In the genomic region with DNA sequence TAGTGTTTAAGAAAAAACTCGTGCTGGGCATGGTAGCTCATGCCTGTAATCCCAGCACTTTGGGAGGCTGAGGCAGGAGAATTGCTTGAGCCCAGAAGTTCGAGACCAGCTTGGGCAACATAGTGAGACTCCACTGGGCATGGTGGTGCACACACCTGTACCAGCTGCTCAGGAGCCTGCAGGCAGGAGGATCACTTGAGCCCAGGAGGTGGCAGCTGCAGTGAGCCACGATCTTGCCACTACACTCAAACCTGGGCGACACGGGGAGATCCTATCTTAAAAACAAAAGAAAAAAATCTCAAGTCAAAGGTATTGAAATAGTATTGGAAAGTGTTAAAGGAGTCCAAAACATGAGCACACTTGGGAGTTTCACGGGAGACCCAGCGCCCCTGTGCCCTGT, we compare ENCODE assay signal across 13 cellular contexts. TPM values are rescaled to one million over a fixed set of nuclear protein-coding genes. Genes with fewer than 3 reads are reported as not detected.
A peak's percentile ranks its signal among the peaks of the same experiment; 100 is the strongest.
DNase-seq lines count a peak whose midpoint lies in the region; ATAC-seq and TF ChIP-seq lines count a peak whose summit lies in the region.
"Had no signal": no experiment of that assay in that cellular context is flagged by ENCODE, and none has a peak within 500 bp of the region (broad histone marks: within the 10 kb centered on the region; RNA-seq: fewer than 3 reads in every experiment).

No MANE protein-coding gene starts in this region.

- no peaks in the 10 kb centered on the region for H3K27me3 ChIP-seq in layer of hippocampus (ENCODE audit: control insufficient read depth, insufficient read depth, low read length)
- H3K27me3 ChIP-seq in upper lobe of left lung = no peaks in the 10 kb centered on the region
- H3K27me3 ChIP-seq: tibial artery had no signal

- peak overlapping the region; percentile 92 for H3K27ac Mint-ChIP-seq in activated naive CD4-positive, alpha-beta T cell treated with anti-CD3 and anti-CD28 coated beads, Interleukin-2, amount 50 U/mL, for 24 hours
- peak overlapping the region; percentile 90 for H3K27ac Mint-ChIP-seq in activated CD8-positive, alpha-beta T cell treated with anti-CD3 and anti-CD28 coated beads, Interleukin-2, amount 10 ng/mL, durations not matched to agents 7 days and 5 days

- H3K27me3 Mint-ChIP-seq in activated naive CD4-positive, alpha-beta T cell treated with anti-CD3 and anti-CD28 coated beads, Interleukin-2, amount 50 U/mL, for 24 hours = no peaks in the 10 kb centered on the region
- H3K27me3 Mint-ChIP-seq in activated CD8-positive, alpha-beta T cell treated with anti-CD3 and anti-CD28 coated beads, Interleukin-2, amount 10 ng/mL, durations not matched to agents 7 days and 5 days (ENCODE audit: low read depth) = no peaks in the 10 kb centered on the region

- peaks cover 95 to 100% (median 100%) of the 10 kb centered on the region in 4 donors for H3K4me1 ChIP-seq in upper lobe of left lung

- peaks cover 99% of the 10 kb centered on the region for H3K4me1 Mint-ChIP-seq in activated naive CD4-positive, alpha-beta T cell treated with anti-CD3 and anti-CD28 coated beads, Interleukin-2, amount 50 U/mL, for 24 hours
- peaks cover 98% of the 10 kb centered on the region for H3K4me1 Mint-ChIP-seq in activated CD8-positive, alpha-beta T cell treated with anti-CD3 and anti-CD28 coated beads, Interleukin-2, amount 10 ng/mL, durations not matched to agents 7 days and 5 days (ENCODE audit: low read depth)

- 70 to 82% methylated on average over 6 to 7 of the region's 7 CpGs for WGBS in upper lobe of left lung, 2 donors

- TF ChIP-seq POLR2A in upper lobe of left lung (IDR thresholded peaks at IDR 0.05) = no peak

- DNase-seq in activated naive CD4-positive, alpha-beta T cell treated with Interleukin-2 at 50 U/mL for 16 hours = no peak
- DNase-seq in activated CD8-positive, alpha-beta T cell treated with anti-CD3 and anti-CD28 coated beads, Interleukin-2, amount 10 ng/mL, durations not matched to agents 7 days and 5 days = no peak
- DNase-seq in upper lobe of left lung (no peak), hippocampal formation (lab: John Stamatoyannopoulos, UW) (no peak), NCI-H774 (lab: John Stamatoyannopoulos, UW) (no peak)
- DNase-seq in central memory CD4-positive, alpha-beta T cell = no peak
- DNase-seq: DMS79, NCI-H1092, tibial artery had no signal

- CTCF ChIA-PET in activated CD8-positive, alpha-beta T cell treated with anti-CD3 and anti-CD28 coated beads, Interleukin-2, amount 10 ng/mL, durations not matched to agents 7 days and 5 days (lab: Charles Lee) = interaction anchor here (0.7 to 15.0 kb wide), 5 partner anchors 12 to 146 kb away, joined by 3 to 211 read pairs (median 4); no protein-coding TSS in a partner anchor

- peak overlapping the region; percentile 61 for H3K4me3 Mint-ChIP-seq in activated naive CD4-positive, alpha-beta T cell treated with anti-CD3 and anti-CD28 coated beads, Interleukin-2, amount 50 U/mL, for 24 hours
- H3K4me3 Mint-ChIP-seq in activated CD8-positive, alpha-beta T cell treated with anti-CD3 and anti-CD28 coated beads, Interleukin-2, amount 10 ng/mL, durations not matched to agents 7 days and 5 days = peak overlapping the region; percentile 38

- peaks cover 0 to 10% (median 0%) of the 10 kb centered on the region in 4 donors for H3K36me3 ChIP-seq in upper lobe of left lung
- H3K36me3 ChIP-seq: tibial artery had no signal

- no peaks in the 10 kb centered on the region for H3K9me3 Mint-ChIP-seq in activated naive CD4-positive, alpha-beta T cell treated with anti-CD3 and anti-CD28 coated beads, Interleukin-2, amount 50 U/mL, for 24 hours
- no peaks in the 10 kb centered on the region for H3K9me3 Mint-ChIP-seq in activated CD8-positive, alpha-beta T cell treated with anti-CD3 and anti-CD28 coated beads, Interleukin-2, amount 10 ng/mL, durations not matched to agents 7 days and 5 days (ENCODE audit: insufficient read depth)

- TF ChIP-seq CTCF in upper lobe of left lung (IDR thresholded peaks at IDR 0.05) = no peak

- H3K9me3 ChIP-seq in upper lobe of left lung = no peaks in the 10 kb centered on the region
- H3K9me3 ChIP-seq: tibial artery had no signal

- H3K27ac ChIP-seq in layer of hippocampus (ENCODE audit: low read depth, low read length) (peak overlapping the region; percentile 82), upper lobe of left lung (peak overlapping the region; percentile 82 to 99 (median 86))
- H3K27ac ChIP-seq: epithelial cell of prostate had no signal

- H3K36me3 Mint-ChIP-seq in activated naive CD4-positive, alpha-beta T cell treated with anti-CD3 and anti-CD28 coated beads, Interleukin-2, amount 50 U/mL, for 24 hours = no peaks in the 10 kb centered on the region
- H3K36me3 Mint-ChIP-seq in activated CD8-positive, alpha-beta T cell treated with anti-CD3 and anti-CD28 coated beads, Interleukin-2, amount 10 ng/mL, durations not matched to agents 7 days and 5 days (ENCODE audit: low read depth) = peaks cover 44% of the 10 kb centered on the region

- H3K4me3 ChIP-seq in upper lobe of left lung = no peak overlapping the region
- H3K4me3 ChIP-seq: tibial artery had no signal

- POLR2A ChIA-PET in activated CD8-positive, alpha-beta T cell treated with anti-CD3 and anti-CD28 coated beads, Interleukin-2, amount 10 ng/mL, durations not matched to agents 7 days and 5 days (lab: Charles Lee) = interaction anchor here (0.6 to 1.4 kb wide), 2 partner anchors 20 to 77 kb away, joined by 3 to 5 read pairs; no protein-coding TSS in a partner anchor

- TF ChIP-seq EP300 in upper lobe of left lung (IDR thresholded peaks at IDR 0.05) = no peak

- ATAC-seq in activated CD8-positive, alpha-beta T cell treated with anti-CD3 and anti-CD28 coated beads, Interleukin-2, amount 10 ng/mL, durations not matched to agents 7 days and 5 days = no peak
- ATAC-seq in upper lobe of left lung (ENCODE audit: low FRiP score in 2 of 2) = no peak
- ATAC-seq: SK-N-SH treated with all-trans-retinoic acid at 6 μM for 48 hours had no signal

RNA-seq across cellular contexts. Expression of a gene that starts 14.0 kb away (rescaled TPM):
- 100 to 1,000 TPM; 214 to 215 TPM for total RNA-seq in activated CD8-positive, alpha-beta T cell treated with anti-CD3 and anti-CD28 coated beads, Interleukin-2, amount 10 ng/mL, durations not matched to agents 7 days and 5 days
- total RNA-seq in upper lobe of left lung = 100 to 1,000 TPM; 103 to 231 (median 147) TPM
